8 cellular contexts compared by ENCODE assay signal in genomic region chrX:71095555-71095970, GRCh38. TPM values are rescaled to one million over a fixed set of nuclear protein-coding genes. Genes with fewer than 3 reads are reported as not detected.
A peak's percentile ranks its signal among the peaks of the same experiment; 100 is the strongest.
DNase-seq lines count a peak whose midpoint lies in the region; ATAC-seq, FAIRE-seq and TF ChIP-seq lines count a peak whose summit lies in the region.

A gene with protein sequence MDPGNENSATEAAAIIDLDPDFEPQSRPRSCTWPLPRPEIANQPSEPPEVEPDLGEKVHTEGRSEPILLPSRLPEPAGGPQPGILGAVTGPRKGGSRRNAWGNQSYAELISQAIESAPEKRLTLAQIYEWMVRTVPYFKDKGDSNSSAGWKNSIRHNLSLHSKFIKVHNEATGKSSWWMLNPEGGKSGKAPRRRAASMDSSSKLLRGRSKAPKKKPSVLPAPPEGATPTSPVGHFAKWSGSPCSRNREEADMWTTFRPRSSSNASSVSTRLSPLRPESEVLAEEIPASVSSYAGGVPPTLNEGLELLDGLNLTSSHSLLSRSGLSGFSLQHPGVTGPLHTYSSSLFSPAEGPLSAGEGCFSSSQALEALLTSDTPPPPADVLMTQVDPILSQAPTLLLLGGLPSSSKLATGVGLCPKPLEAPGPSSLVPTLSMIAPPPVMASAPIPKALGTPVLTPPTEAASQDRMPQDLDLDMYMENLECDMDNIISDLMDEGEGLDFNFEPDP (plus strand): TSS chrX:71095851. CDS start chrX:71096529, 678 bp downstream.

- no TSS peak for BruUV-seq in mammary epithelial cell (replicated peaks; lab: Mats Ljungman, UMichigan)

- FAIRE-seq in A549 (lab: Jason Lieb, UNC), result peak; percentile 97

- H3K9me3 ChIP-seq in A549, result no peaks in the 10 kb centered on the region
- no peaks in the 10 kb centered on the region for H3K9me3 ChIP-seq in WERI-Rb-1 (ENCODE audit: severe bottlenecking)
- H3K9me3 ChIP-seq in mammary epithelial cell (replicated peaks; ENCODE audit: insufficient read depth, low read length), result no peaks in the 10 kb centered on the region
- no peaks in the 10 kb centered on the region for H3K9me3 ChIP-seq in spleen

- H3K36me3 ChIP-seq in WERI-Rb-1 (no peaks in the 10 kb centered on the region), mammary epithelial cell (ENCODE audit: insufficient read depth, low read length) (no peaks in the 10 kb centered on the region), spleen (no peaks in the 10 kb centered on the region)

- 0% methylated on average over 15 of the region's 28 CpGs for WGBS in A549 (ENCODE audit: missing lambda C conversion rate)
- WGBS in mammary epithelial cell (ENCODE audit: low coverage, missing lambda C conversion rate), result 21% methylated on average over 19 of the region's 28 CpGs
- 1 to 19% (median 2%) methylated on average over 23 to 28 of the region's 28 CpGs for WGBS in spleen, 5 donors

- H4K20me1 ChIP-seq in mammary epithelial cell (ENCODE audit: insufficient read depth, low read length), result no peaks in the 10 kb centered on the region

- ATAC-seq in A549 (peak; percentile 96 to 97), GM18868 (IDR thresholded peaks at IDR 0.05; ENCODE audit: unreplicated experiment) (peak; percentile 91), HG03135 (IDR thresholded peaks at IDR 0.05; ENCODE audit: unreplicated experiment) (peak; percentile 85)

- CTCF ChIA-PET in A549 (lab: Yijun Ruan, JAX), result interaction anchor here (1.1 kb wide), 1 partner anchor 84 kb away, joined by 3 read pairs; no protein-coding TSS in a partner anchor
- CTCF ChIA-PET in mammary epithelial cell (lab: Charles Lee; ENCODE audit: low non-redundant PET), result no interaction called here

- DNase-seq in A549 (ENCODE audit: low read depth in 1 of 2, low spot score in 1 of 2) (peak; percentile 87 to 94), NCI-H2196 treated with DMSO at 0.1 percent for 48 hours (lab: John Stamatoyannopoulos, UW; ENCODE audit: unreplicated experiment) (peak; percentile 63), WERI-Rb-1 (peak; percentile 91), mammary epithelial cell (peak; percentile 69), inferior parietal cortex (ENCODE audit: extremely low spot score) (peak; percentile 86), spleen (peak; percentile 97)

- intact Hi-C loops in mammary epithelial cell (cut with micrococcal nuclease) (loop anchor here (1.0 kb wide), 1 partner anchor 27 kb away; the partner anchor contains the start of gene SNX12), spleen (cut with DNase I; ENCODE audit: low total_unique reads) (no loop called here)

- peak within 1 kb of the TSS; percentile 78 to 86 for H3K27ac ChIP-seq in A549
- no peak within 1 kb of the TSS for H3K27ac ChIP-seq in WERI-Rb-1
- no peak within 1 kb of the TSS for H3K27ac ChIP-seq in mammary epithelial cell (ENCODE audit: insufficient read depth, low read depth, low read length)
- peak within 1 kb of the TSS; percentile 53 to 90 (median 78) for H3K27ac ChIP-seq in spleen

- peak within 1 kb of the TSS; percentile 85 for H2AFZ ChIP-seq in mammary epithelial cell (ENCODE audit: low read depth, low read length)

- in situ Hi-C loops in mammary epithelial cell (cut with MboI; ENCODE audit: low sequenced_read_pairs in 2 of 2), result no loop called here

- TF ChIP-seq POLR2A in A549 (IDR thresholded peaks at IDR 0.05; ENCODE audit: low read length) (peak; percentile 67), spleen (IDR thresholded peaks at IDR 0.05) (no peak)

- POLR2A ChIA-PET in A549 (lab: Yijun Ruan, JAX), result no interaction called here

- H3K4me2 ChIP-seq in A549 (peak within 1 kb of the TSS; percentile 91), mammary epithelial cell (ENCODE audit: insufficient read depth, low read depth, low read length) (peak within 1 kb of the TSS; percentile 80)

- TF ChIP-seq EP300 in A549 (IDR thresholded peaks at IDR 0.05), result no peak

- no peak for TF ChIP-seq CTCF in A549 (IDR thresholded peaks at IDR 0.05)
- no peak for TF ChIP-seq CTCF in WERI-Rb-1 (IDR thresholded peaks at IDR 0.05; ENCODE audit: low read depth, low read length)
- TF ChIP-seq CTCF in mammary epithelial cell (conservative IDR thresholded peaks at IDR 0.05 in 1 of 2, IDR thresholded peaks at IDR 0.05 in 1 of 2; ENCODE audit: extremely low read depth in 1 of 2, insufficient read depth in 1 of 2, low read depth in 1 of 2, low read length in 2 of 2), result no peak
- no peak for TF ChIP-seq CTCF in spleen (IDR thresholded peaks at IDR 0.05 in 8 of 11, conservative IDR thresholded peaks at IDR 0.05 in 3 of 11)

- H3K4me1 ChIP-seq in A549 (peaks cover 6% of the 10 kb centered on the region; the same call in 2 of the 3 replicates), mammary epithelial cell (ENCODE audit: insufficient read depth, low read length) (peaks cover 5% of the 10 kb centered on the region), spleen (peaks cover 10 to 45% (median 31%) of the 10 kb centered on the region in 6 donors)

- dilution Hi-C loops in mammary epithelial cell (cut with HindIII; ENCODE audit: low sequenced_read_pairs), result no loop called here

- H3K9ac ChIP-seq in mammary epithelial cell (ENCODE audit: insufficient read depth, low read length), result peak within 1 kb of the TSS; percentile 65

- no peaks in the 10 kb centered on the region for H3K79me2 ChIP-seq in mammary epithelial cell (ENCODE audit: insufficient read depth, low read length)

- TF ChIP-seq RAD21 in A549 (conservative IDR thresholded peaks at IDR 0.05 in 1 of 2, IDR thresholded peaks at IDR 0.05 in 1 of 2), result no peak

- H3K27me3 ChIP-seq in WERI-Rb-1 (ENCODE audit: insufficient read depth, low read depth, severe bottlenecking) (peaks cover 35% of the 10 kb centered on the region), mammary epithelial cell (ENCODE audit: insufficient read depth, low read length) (no peaks in the 10 kb centered on the region), spleen (replicated peaks in 1 of 7) (peaks cover 0 to 3% (median 0%) of the 10 kb centered on the region in 7 donors)

- H3K4me3 ChIP-seq in A549, result peak within 1 kb of the TSS; percentile 58
- H3K4me3 ChIP-seq in WERI-Rb-1 (ENCODE audit: low read depth, low read length), result peak within 1 kb of the TSS; percentile 65
- peak within 1 kb of the TSS; percentile 40 to 59 (median 57) for H3K4me3 ChIP-seq in mammary epithelial cell (replicated peaks in 1 of 3; ENCODE audit: insufficient read depth in 1 of 3, low read depth in 2 of 3, low read length in 3 of 3)
- H3K4me3 ChIP-seq in spleen, result peak within 1 kb of the TSS; percentile 28 to 77 (median 47)

TF ChIP-seq in A549, 52 proteins besides CTCF, POLR2A, EP300 and RAD21 (continues in another document):
- 0 out of 3 replicates have a peak, but pooled peaks have one; percentile 17 for TF ChIP-seq BCL3 (IDR thresholded peaks at IDR 0.05)
- TF ChIP-seq KDM5A (IDR thresholded peaks at IDR 0.05), result no peak
- TF ChIP-seq FOSB (CRISPR knock-in tag; IDR thresholded peaks at IDR 0.05), result no peak
- peak; percentile 63 for TF ChIP-seq E2F6 (IDR thresholded peaks at IDR 0.05; ENCODE audit: borderline replicate concordance, low read depth)
- TF ChIP-seq ZSCAN20 (CRISPR knock-in tag; IDR thresholded peaks at IDR 0.05), result no peak
- peak; percentile 53; the same call in 1 of the 2 replicates for TF ChIP-seq PHF8 (IDR thresholded peaks at IDR 0.05; ENCODE audit: borderline replicate concordance, low read depth)
- TF ChIP-seq, protein P1, sequence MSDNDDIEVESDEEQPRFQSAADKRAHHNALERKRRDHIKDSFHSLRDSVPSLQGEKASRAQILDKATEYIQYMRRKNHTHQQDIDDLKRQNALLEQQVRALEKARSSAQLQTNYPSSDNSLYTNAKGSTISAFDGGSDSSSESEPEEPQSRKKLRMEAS (IDR thresholded peaks at IDR 0.05), result peak; percentile 74
- no peak for TF ChIP-seq ZFP36 (IDR thresholded peaks at IDR 0.05; ENCODE audit: borderline replicate concordance, partially characterized antibody)
- no peak for TF ChIP-seq BHLHE40 (IDR thresholded peaks at IDR 0.05; ENCODE audit: low read depth, low read length)
- TF ChIP-seq RARB (CRISPR knock-in tag; IDR thresholded peaks at IDR 0.05), result no peak
- no peak for TF ChIP-seq RFX5 (IDR thresholded peaks at IDR 0.05)

RNA-seq across cellular contexts. Expression of the gene that starts here (rescaled TPM):
- polyA plus RNA-seq in A549 (2011; rRNA removed), result 1.0 and 1.6 TPM in 2 replicates
- 0.40 and 0.73 TPM in 2 replicates for polyA plus RNA-seq in A549 (2012; cell fraction: cytosol; rRNA removed)
- polyA plus RNA-seq in A549 (2012; cell fraction: nucleus; rRNA removed), result 1.0 and 2.5 TPM in 2 replicates
- polyA plus RNA-seq in A549 (2017; fragmentation: RNase III; extraction: RNeasy Plus Mini Kit Qiagen cat#74134 plus additional on column Dnase treatment), result 1.3 to 2.6 TPM (median 2.3 TPM) in 3 replicates
- polyA minus RNA-seq in A549 (2011; rRNA and poly(A)+ RNA removed), result 0.91 and 1.2 TPM in 2 replicates
- total RNA-seq in mammary epithelial cell, result 10 to 100 TPM in 1 of 2 donors, 1 to 10 TPM in 1; 5.9 to 13.8 TPM
- polyA plus RNA-seq in mammary epithelial cell, result 1.7 TPM
- 2.4 TPM for polyA minus RNA-seq in mammary epithelial cell
- total RNA-seq in spleen, result 10 to 100 TPM; 19.1 to 50.9 (median 32.9) TPM
- 10 to 100 TPM in 1 of 3 donors, 1 to 10 TPM in 2; 5.1 to 12.9 (median 5.8) TPM for polyA plus RNA-seq in spleen

Comparison
In these comparisons a context has a peak if more than half of its experiments do, and no peak if none do; other contexts are left out.
1. H3K27ac ChIP-seq: peak in A549 (2 of 2) and spleen (8 of 8); none in WERI-Rb-1 (single experiment) and mammary epithelial cell (single experiment).
2. Peak in every context shown above with its lines, with median percentiles within 50 percentile points of each other: ATAC-seq, DNase-seq and H3K4me3 ChIP-seq.